8 cellular contexts compared by ENCODE assay signal in the genomic region with DNA sequence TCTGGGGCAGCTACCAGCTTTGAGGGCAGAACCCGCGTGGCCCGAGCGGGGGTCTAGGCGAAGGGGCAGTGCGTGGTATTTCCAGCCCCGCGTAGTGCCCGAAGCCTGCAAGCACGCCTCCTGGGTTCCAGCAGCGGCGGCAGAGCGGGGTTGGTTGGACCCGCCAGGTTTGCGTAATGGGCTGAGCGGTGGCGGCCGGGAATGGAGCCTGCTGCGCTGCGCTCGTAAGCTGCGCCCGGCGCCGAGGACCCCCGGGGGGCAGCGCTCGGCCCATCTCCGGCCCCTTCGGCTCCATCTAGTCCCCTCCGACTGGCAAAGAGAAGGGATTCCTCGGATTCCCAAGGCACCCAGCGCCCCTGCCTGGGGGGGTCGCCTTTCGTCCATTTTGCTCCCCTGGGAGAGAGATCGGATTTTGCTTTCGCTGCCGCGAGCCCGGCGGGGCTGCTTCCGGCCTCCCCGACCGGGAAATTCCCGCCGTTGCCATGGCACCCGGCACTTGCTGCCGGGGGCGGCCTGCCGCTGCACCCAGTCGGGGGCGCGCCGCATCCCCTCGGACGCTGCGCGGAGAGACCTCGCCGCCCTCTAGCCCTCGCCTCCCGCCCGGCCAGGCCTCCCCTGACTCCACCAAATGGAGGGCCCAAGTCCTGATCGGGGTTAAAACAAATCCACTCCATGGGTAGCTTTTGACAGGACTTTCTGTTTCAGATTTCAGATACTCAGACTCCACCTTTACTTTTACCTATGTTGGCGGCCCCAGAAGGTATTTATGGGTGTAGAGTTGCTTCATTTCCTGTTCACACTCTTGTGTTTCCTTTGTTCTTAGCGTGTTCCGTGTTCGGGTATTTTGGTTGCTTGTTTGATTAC.
DNase-seq lines count a peak whose midpoint lies in the region; ATAC-seq and TF ChIP-seq lines count a peak whose summit lies in the region.
"Not testable (repeated sequence)": the region's sequence is repeated elsewhere in the genome, so short reads cannot be mapped to it uniquely, and the experiment has no call there.

No MANE protein-coding gene starts in this region.

- H3K9me3 ChIP-seq in neutrophil = not testable (repeated sequence)

- peaks cover 10% of the 10 kb centered on the region for H3K36me3 Mint-ChIP-seq in central memory CD8-positive, alpha-beta T cell (ENCODE audit: insufficient read depth)

- H3K4me1 Mint-ChIP-seq in central memory CD8-positive, alpha-beta T cell = not testable (repeated sequence)

- not testable (repeated sequence) for H3K27me3 Mint-ChIP-seq in central memory CD8-positive, alpha-beta T cell

- TF ChIP-seq CTCF in AG09309 (IDR thresholded peaks at IDR 0.05; ENCODE audit: control insufficient read depth, insufficient read depth, low read depth, low read length, missing control alignments); RWPE1 (conservative IDR thresholded peaks at IDR 0.05; ENCODE audit: low read depth); neutrophil (IDR thresholded peaks at IDR 0.05): not testable (repeated sequence)

- peak overlapping the region; percentile 70 for H3K4me3 Mint-ChIP-seq in central memory CD8-positive, alpha-beta T cell

- CTCF ChIA-PET in RWPE1 (lab: Yijun Ruan, JAX) = not testable (repeated sequence)

- H3K4me1 ChIP-seq in neutrophil (ENCODE audit: control insufficient read depth in 1 of 2, insufficient read depth in 1 of 2, low read depth in 1 of 2, low read length in 1 of 2) = not testable (repeated sequence)

- not testable (repeated sequence) for H3K27me3 ChIP-seq in neutrophil

- peak overlapping the region; percentile 94 for H3K27ac ChIP-seq in RWPE1
- H3K27ac ChIP-seq in neutrophil = peak overlapping the region; percentile 80

- peak overlapping the region; percentile 93 for H3K27ac Mint-ChIP-seq in central memory CD8-positive, alpha-beta T cell (ENCODE audit: low read depth)

- not testable (repeated sequence) for H3K36me3 ChIP-seq in neutrophil

- H3K9me3 Mint-ChIP-seq in central memory CD8-positive, alpha-beta T cell = not testable (repeated sequence)

- POLR2A ChIA-PET in RWPE1 (lab: Yijun Ruan, JAX; ENCODE audit: low non-redundant PET) = not testable (repeated sequence)

- H3K4me3 ChIP-seq in AG09309 (ENCODE audit: control insufficient read depth, low read depth, low read length) (peak overlapping the region; percentile 46), neutrophil (ENCODE audit: low read depth in 1 of 2, low read length in 1 of 2) (peak overlapping the region; percentile 60 to 63)

- not testable (repeated sequence) for ATAC-seq in central memory CD8-positive, alpha-beta T cell (replicated peaks; ENCODE audit: extremely low read depth, poor library complexity, severe bottlenecking)

- DNase-seq in AG09309 (ENCODE audit: low read depth); RWPE1 (ENCODE audit: low spot score): not testable (repeated sequence)
- DNase-seq in HS-5 (ENCODE audit: low read depth) (peak; percentile 13), hypothalamus (lab: John Stamatoyannopoulos, UW) (peak in 29 of 51 donors; percentile 0 to 54 (median 22))
- DNase-seq in activated CD8-positive, alpha-beta memory T cell treated with anti-CD3 and anti-CD28 coated beads, Interleukin-2, amount 50 U/mL, for 4 hours = peak; percentile 70
- peak; percentile 60 to 69 for DNase-seq in central memory CD8-positive, alpha-beta T cell (ENCODE audit: low spot score in 2 of 2)
- peak; percentile 36 to 56 for DNase-seq in stimulated activated CD8-positive, alpha-beta memory T cell treated with anti-CD3 and anti-CD28 coated beads, Interleukin-15, amount 100 ng/mL, for 4 hours (ENCODE audit: low read depth in 2 of 2)
